1 cellular context compared by ENCODE assay signal in the genomic region with DNA sequence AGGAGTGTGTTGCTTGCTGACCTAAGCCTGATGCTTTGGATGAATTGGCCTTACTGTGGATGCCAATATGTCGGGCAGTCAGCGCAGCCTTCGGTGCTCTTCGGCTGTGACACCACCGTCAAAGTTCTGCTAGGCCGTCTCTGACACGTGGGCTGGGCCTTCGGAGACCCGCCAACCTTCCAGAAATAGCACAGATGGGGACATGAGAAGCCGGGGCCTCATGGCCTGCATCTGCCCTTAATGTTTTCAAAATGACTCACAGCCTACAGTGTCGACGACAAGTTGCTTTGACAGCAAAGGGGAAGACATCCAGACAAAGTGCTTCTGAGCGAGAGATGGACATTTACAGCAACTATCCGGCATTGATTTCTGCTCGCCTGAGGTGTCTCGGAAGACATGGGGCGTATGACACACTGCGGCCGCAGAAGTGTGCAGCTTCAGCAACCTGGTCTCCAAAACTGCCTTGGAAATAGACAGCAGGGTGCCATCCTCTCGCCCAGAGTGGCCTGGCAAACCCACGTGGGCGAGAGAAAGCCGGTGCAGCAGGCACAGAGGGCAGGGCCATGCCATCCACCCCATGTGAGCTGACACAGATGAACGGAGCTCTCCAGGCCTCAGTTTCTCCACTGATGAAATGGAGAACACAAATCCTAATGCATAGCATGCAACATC.
TF ChIP-seq lines count a peak whose summit lies in the region.

No MANE protein-coding gene starts in this region.

TF ChIP-seq in H1, 55 proteins besides CTCF, POLR2A, EP300 and RAD21:
- TF ChIP-seq ASH2L (IDR thresholded peaks at IDR 0.05; ENCODE audit: low read length) (no peak), SP2 (IDR thresholded peaks at IDR 0.05; ENCODE audit: low read length) (no peak), HDAC6 (IDR thresholded peaks at IDR 0.05; ENCODE audit: low read depth, low read length) (no peak), JUN (IDR thresholded peaks at IDR 0.05; ENCODE audit: low read depth, low read length) (no peak)
TF ChIP-seq in H1: peak in this region for 0.
